Comparison of ENCODE assay signal across 8 cellular contexts in genomic region chr20:3940905-3941304, GRCh38.
"Had no signal": no experiment of that assay in that cellular context is flagged by ENCODE, and none has a peak within 500 bp of the region (broad histone marks: within the 10 kb centered on the region; RNA-seq: fewer than 3 reads in every experiment).

No MANE protein-coding gene starts in this region.

- H3K4me3 ChIP-seq: GM23338 had no signal

- ATAC-seq: GM23338, HepG2 had no signal

- FAIRE-seq: H1, H54, HepG2 had no signal

- DNase-seq: H9, HCEC 1CT, KBM-7 had no signal

- H3K27ac ChIP-seq: HL-60 had no signal
